ENCODE assay signal across 1 cellular context in the genomic region with DNA sequence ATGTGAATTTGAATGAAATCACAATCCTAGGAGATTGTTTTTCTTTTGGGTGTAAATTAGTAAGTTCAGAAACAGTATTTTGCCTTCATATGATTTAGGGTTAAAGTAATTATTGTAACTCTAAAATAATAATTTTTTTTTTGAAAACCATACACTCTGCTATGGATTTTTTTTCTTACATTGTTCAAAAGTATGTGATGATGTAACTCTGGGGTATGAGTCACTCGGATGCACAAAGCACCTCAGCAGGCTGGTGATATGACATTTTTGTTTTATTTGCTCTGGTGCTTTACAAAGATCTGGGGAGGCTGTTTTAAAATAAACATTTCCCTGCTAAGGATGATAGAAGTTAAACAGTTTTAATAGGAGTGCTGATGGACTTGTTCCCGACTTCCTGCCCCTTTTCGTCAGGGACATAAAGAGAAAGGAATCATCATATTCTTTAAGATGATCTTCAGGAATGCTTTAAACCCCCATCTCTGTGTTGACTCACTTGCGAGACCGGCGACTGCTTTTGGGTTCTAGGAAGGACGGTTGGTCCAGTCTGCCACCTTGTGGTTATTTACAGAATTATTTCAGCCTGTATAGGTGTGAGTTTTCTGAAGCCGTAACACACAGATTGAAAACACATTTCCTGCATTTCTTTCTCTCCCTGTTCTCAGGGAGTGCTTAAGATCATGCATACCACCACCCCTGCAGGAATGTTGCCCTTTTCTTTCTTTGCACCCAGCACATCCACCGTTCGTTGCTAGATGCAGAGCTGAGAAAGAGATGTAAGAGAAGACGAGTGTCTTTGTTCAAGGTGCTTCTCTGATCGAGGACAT.
TF ChIP-seq lines count a peak whose summit lies in the region.

No MANE protein-coding gene starts in this region.

TF ChIP-seq in HEK293, 187 proteins besides CTCF, POLR2A, EP300 and RAD21 (continued from another document and continues in another):
- TF ChIP-seq, protein P1, sequence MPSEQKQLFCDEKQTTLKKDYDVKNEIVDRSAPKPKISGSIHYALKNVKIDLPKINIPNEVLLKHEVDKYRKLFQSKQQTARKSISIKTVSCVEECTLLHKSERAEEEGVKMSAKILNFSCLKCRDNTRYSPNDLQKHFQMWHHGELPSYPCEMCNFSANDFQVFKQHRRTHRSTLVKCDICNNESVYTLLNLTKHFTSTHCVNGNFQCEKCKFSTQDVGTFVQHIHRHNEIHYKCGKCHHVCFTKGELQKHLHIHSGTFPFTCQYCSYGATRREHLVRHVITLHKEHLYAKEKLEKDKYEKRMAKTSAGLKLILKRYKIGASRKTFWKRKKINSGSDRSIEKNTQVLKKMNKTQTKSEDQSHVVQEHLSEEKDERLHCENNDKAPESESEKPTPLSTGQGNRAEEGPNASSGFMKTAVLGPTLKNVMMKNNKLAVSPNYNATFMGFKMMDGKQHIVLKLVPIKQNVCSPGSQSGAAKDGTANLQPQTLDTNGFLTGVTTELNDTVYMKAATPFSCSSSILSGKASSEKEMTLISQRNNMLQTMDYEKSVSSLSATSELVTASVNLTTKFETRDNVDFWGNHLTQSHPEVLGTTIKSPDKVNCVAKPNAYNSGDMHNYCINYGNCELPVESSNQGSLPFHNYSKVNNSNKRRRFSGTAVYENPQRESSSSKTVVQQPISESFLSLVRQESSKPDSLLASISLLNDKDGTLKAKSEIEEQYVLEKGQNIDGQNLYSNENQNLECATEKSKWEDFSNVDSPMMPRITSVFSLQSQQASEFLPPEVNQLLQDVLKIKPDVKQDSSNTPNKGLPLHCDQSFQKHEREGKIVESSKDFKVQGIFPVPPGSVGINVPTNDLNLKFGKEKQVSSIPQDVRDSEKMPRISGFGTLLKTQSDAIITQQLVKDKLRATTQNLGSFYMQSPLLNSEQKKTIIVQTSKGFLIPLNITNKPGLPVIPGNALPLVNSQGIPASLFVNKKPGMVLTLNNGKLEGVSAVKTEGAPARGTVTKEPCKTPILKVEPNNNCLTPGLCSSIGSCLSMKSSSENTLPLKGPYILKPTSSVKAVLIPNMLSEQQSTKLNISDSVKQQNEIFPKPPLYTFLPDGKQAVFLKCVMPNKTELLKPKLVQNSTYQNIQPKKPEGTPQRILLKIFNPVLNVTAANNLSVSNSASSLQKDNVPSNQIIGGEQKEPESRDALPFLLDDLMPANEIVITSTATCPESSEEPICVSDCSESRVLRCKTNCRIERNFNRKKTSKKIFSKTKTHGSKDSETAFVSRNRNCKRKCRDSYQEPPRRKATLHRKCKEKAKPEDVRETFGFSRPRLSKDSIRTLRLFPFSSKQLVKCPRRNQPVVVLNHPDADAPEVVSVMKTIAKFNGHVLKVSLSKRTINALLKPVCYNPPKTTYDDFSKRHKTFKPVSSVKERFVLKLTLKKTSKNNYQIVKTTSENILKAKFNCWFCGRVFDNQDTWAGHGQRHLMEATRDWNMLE (tag by site-specific recombination; conservative IDR thresholded peaks at IDR 0.05; ENCODE audit: low read depth), result peak; percentile 20; the same call in 1 of the 2 replicates
- TF ChIP-seq ZNF544 (tag by site-specific recombination; IDR thresholded peaks at IDR 0.05) (no peak), ZNF600 (tag by site-specific recombination; IDR thresholded peaks at IDR 0.05) (peak; percentile 67; the same call in 1 of the 2 replicates), ZNF660 (tag by site-specific recombination; IDR thresholded peaks at IDR 0.05) (peak; percentile 62; the same call in 1 of the 2 replicates), HOXC10 (CRISPR knock-in tag; IDR thresholded peaks at IDR 0.05) (no peak), ZXDB (tag by site-specific recombination; IDR thresholded peaks at IDR 0.05) (peak; percentile 75), PATZ1 (tag by site-specific recombination; IDR thresholded peaks at IDR 0.05) (peak; percentile 41; the same call in 1 of the 2 replicates), ZNF664 (tag by site-specific recombination; IDR thresholded peaks at IDR 0.05) (no peak), ZNF843 (tag by site-specific recombination; IDR thresholded peaks at IDR 0.05) (0 out of 2 replicates have a peak, but pooled peaks have one; percentile 53), ZNF138 (tag by site-specific recombination; IDR thresholded peaks at IDR 0.05; ENCODE audit: borderline replicate concordance) (no peak), ZNF654 (tag by site-specific recombination; IDR thresholded peaks at IDR 0.05; ENCODE audit: low read depth) (peak; percentile 82), KLF10 (tag by site-specific recombination; IDR thresholded peaks at IDR 0.05) (peak; percentile 81), ZBTB20 (tag by site-specific recombination; IDR thresholded peaks at IDR 0.05) (no peak), ZBTB21 (tag by site-specific recombination; IDR thresholded peaks at IDR 0.05) (peak; percentile 30; the same call in 1 of the 2 replicates), ZNF629 (tag by site-specific recombination; IDR thresholded peaks at IDR 0.05) (peak; percentile 85; the same call in 1 of the 2 replicates), PRDM10 (tag by site-specific recombination; IDR thresholded peaks at IDR 0.05) (peak; percentile 64; the same call in 1 of the 2 replicates), ZNF830 (tag by site-specific recombination; IDR thresholded peaks at IDR 0.05; ENCODE audit: low read depth) (no peak), ZFP69B (tag by site-specific recombination; IDR thresholded peaks at IDR 0.05) (peak; percentile 57; the same call in 1 of the 2 replicates), ZNF561 (tag by site-specific recombination; IDR thresholded peaks at IDR 0.05; ENCODE audit: borderline replicate concordance) (peak; percentile 58; the same call in 1 of the 2 replicates), ZBTB17 (tag by site-specific recombination; IDR thresholded peaks at IDR 0.05) (peak; percentile 73), ZNF24 (tag by site-specific recombination; IDR thresholded peaks at IDR 0.05) (peak; percentile 55; the same call in 1 of the 2 replicates), ZNF391 (tag by site-specific recombination; IDR thresholded peaks at IDR 0.05; ENCODE audit: borderline replicate concordance, low read depth) (no peak), ZNF707 (tag by site-specific recombination; IDR thresholded peaks at IDR 0.05) (no peak), GLIS1 (tag by site-specific recombination; IDR thresholded peaks at IDR 0.05) (peak; percentile 31; the same call in 1 of the 2 replicates), ZNF335 (tag by site-specific recombination; conservative IDR thresholded peaks at IDR 0.05) (peak; percentile 50; the same call in 1 of the 2 replicates), ZEB2 (tag by site-specific recombination; IDR thresholded peaks at IDR 0.05) (peak; percentile 79), KLF8 (tag by site-specific recombination; IDR thresholded peaks at IDR 0.05) (peak; percentile 48), HIC1 (tag by site-specific recombination; IDR thresholded peaks at IDR 0.05) (peak; percentile 37; the same call in 1 of the 2 replicates), ZNF366 (tag by site-specific recombination; conservative IDR thresholded peaks at IDR 0.05) (peak; percentile 76), FEZF1 (tag by site-specific recombination; IDR thresholded peaks at IDR 0.05) (no peak; the same call in 1 of the 2 replicates)
- TF ChIP-seq, protein P2, sequence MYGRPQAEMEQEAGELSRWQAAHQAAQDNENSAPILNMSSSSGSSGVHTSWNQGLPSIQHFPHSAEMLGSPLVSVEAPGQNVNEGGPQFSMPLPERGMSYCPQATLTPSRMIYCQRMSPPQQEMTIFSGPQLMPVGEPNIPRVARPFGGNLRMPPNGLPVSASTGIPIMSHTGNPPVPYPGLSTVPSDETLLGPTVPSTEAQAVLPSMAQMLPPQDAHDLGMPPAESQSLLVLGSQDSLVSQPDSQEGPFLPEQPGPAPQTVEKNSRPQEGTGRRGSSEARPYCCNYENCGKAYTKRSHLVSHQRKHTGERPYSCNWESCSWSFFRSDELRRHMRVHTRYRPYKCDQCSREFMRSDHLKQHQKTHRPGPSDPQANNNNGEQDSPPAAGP (tag by site-specific recombination; IDR thresholded peaks at IDR 0.05), result 0 out of 2 replicates have a peak, but pooled peaks have one; percentile 24
- TF ChIP-seq, protein P3, sequence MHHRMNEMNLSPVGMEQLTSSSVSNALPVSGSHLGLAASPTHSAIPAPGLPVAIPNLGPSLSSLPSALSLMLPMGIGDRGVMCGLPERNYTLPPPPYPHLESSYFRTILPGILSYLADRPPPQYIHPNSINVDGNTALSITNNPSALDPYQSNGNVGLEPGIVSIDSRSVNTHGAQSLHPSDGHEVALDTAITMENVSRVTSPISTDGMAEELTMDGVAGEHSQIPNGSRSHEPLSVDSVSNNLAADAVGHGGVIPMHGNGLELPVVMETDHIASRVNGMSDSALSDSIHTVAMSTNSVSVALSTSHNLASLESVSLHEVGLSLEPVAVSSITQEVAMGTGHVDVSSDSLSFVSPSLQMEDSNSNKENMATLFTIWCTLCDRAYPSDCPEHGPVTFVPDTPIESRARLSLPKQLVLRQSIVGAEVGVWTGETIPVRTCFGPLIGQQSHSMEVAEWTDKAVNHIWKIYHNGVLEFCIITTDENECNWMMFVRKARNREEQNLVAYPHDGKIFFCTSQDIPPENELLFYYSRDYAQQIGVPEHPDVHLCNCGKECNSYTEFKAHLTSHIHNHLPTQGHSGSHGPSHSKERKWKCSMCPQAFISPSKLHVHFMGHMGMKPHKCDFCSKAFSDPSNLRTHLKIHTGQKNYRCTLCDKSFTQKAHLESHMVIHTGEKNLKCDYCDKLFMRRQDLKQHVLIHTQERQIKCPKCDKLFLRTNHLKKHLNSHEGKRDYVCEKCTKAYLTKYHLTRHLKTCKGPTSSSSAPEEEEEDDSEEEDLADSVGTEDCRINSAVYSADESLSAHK (tag by site-specific recombination; IDR thresholded peaks at IDR 0.05), result 0 out of 2 replicates have a peak, but pooled peaks have one; percentile 29
- TF ChIP-seq, protein P4, sequence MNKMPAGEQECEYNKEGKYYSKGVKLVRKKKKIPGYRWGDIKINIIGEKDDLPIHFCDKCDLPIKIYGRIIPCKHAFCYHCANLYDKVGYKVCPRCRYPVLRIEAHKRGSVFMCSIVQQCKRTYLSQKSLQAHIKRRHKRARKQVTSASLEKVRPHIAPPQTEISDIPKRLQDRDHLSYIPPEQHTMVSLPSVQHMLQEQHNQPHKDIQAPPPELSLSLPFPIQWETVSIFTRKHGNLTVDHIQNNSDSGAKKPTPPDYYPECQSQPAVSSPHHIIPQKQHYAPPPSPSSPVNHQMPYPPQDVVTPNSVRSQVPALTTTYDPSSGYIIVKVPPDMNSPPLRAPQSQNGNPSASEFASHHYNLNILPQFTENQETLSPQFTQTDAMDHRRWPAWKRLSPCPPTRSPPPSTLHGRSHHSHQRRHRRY (tag by site-specific recombination; IDR thresholded peaks at IDR 0.05), result no peak
- TF ChIP-seq, protein P5, sequence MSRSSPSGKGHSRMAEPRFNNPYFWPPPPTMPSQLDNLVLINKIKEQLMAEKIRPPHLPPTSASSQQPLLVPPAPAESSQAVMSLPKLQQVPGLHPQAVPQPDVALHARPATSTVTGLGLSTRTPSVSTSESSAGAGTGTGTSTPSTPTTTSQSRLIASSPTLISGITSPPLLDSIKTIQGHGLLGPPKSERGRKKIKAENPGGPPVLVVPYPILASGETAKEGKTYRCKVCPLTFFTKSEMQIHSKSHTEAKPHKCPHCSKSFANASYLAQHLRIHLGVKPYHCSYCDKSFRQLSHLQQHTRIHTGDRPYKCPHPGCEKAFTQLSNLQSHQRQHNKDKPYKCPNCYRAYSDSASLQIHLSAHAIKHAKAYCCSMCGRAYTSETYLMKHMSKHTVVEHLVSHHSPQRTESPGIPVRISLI (tag by site-specific recombination; IDR thresholded peaks at IDR 0.05), result peak; percentile 88
